ENCODE assay signal across 20 cellular contexts in the genomic region with DNA sequence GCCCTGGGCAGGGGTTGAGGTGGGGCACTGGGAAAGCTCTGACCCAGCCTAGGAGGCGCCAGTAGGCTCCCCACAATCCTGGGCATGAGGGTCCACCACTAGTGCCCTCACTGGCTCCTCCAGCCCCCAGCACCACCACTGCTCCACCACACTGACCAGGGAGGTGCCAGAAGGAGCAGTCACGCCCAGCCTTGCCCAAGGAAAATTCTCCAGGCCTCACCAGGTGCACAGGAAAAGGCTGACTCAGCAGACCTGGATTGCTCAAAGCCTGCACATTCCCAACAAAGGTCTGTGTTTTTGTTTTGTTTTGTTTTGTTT.
DNase-seq lines count a peak whose midpoint lies in the region; ATAC-seq and TF ChIP-seq lines count a peak whose summit lies in the region.
"Had no signal": no experiment of that assay in that cellular context is flagged by ENCODE, and none has a peak within 500 bp of the region (broad histone marks: within the 10 kb centered on the region; RNA-seq: fewer than 3 reads in every experiment).

No MANE protein-coding gene starts in this region.

- intact Hi-C loops in cardiac septum (cut with DNase I), result no loop called here
- intact Hi-C loops in left ventricle myocardium superior (cut with micrococcal nuclease), result no loop called here

- no peak overlapping the region for H3K27ac ChIP-seq in endodermal cell (ENCODE audit: low read depth, low read length)
- H3K27ac ChIP-seq: HL-60 had no signal

- H3K4me1 Mint-ChIP-seq in endodermal cell, result no peaks in the 10 kb centered on the region
- H3K4me1 Mint-ChIP-seq in osteocyte (ENCODE audit: unreplicated experiment), result no peaks in the 10 kb centered on the region
- H3K4me1 Mint-ChIP-seq in T-helper 17 cell, result peaks cover 2% of the 10 kb centered on the region
- H3K4me1 Mint-ChIP-seq: IgD-negative memory B cell had no signal

- H3K27me3 ChIP-seq in endodermal cell (ENCODE audit: control insufficient read depth, insufficient read depth, low read length, poor library complexity, severe bottlenecking), result no peaks in the 10 kb centered on the region
- H3K27me3 ChIP-seq: BE2C, MG63 had no signal

- no peaks in the 10 kb centered on the region for H3K4me1 ChIP-seq in endodermal cell (ENCODE audit: control insufficient read depth, insufficient read depth, low read length)
- H3K4me1 ChIP-seq: BE2C, Caco-2, HAP-1 had no signal

- H3K36me3 ChIP-seq in endodermal cell (ENCODE audit: control insufficient read depth, insufficient read depth, low read length), result no peaks in the 10 kb centered on the region
- H3K36me3 ChIP-seq: BE2C, HAP-1 had no signal

- no peak overlapping the region for H3K4me3 ChIP-seq in endodermal cell (ENCODE audit: low read length)
- H3K4me3 ChIP-seq: HAP-1, MG63 had no signal

- peaks cover 4% of the 10 kb centered on the region for H3K9me3 Mint-ChIP-seq in endodermal cell
- peaks cover 13% of the 10 kb centered on the region for H3K9me3 Mint-ChIP-seq in osteocyte (ENCODE audit: unreplicated experiment)
- H3K9me3 Mint-ChIP-seq: CD4-positive, alpha-beta T cell had no signal

- no peak overlapping the region for H3K9ac ChIP-seq in endodermal cell (ENCODE audit: extremely low read depth, low read length, poor library complexity, severe bottlenecking)

- H3K27ac Mint-ChIP-seq in endodermal cell (no peak overlapping the region), osteocyte (ENCODE audit: unreplicated experiment) (no peak overlapping the region), T-helper 17 cell (no peak overlapping the region)
- H3K27ac Mint-ChIP-seq: CD4-positive, alpha-beta T cell; IgD-negative memory B cell had no signal

- H3K4me3 Mint-ChIP-seq in endodermal cell (no peak overlapping the region), osteocyte (ENCODE audit: unreplicated experiment) (no peak overlapping the region), T-helper 17 cell (no peak overlapping the region)
- H3K4me3 Mint-ChIP-seq: CD4-positive, alpha-beta T cell; IgD-negative memory B cell had no signal

- WGBS in endodermal cell (ENCODE audit: insufficient coverage in 1 of 2, insufficient read length in 1 of 2), 2 experiments, result 57 to 92% methylated on average over 2 of the region's 2 CpGs

- TF ChIP-seq CTCF in endodermal cell (conservative IDR thresholded peaks at IDR 0.05) (no peak), osteocyte (IDR thresholded peaks at IDR 0.05) (no peak)

- no peaks in the 10 kb centered on the region for H3K36me3 Mint-ChIP-seq in endodermal cell (ENCODE audit: low read depth)
- H3K36me3 Mint-ChIP-seq in osteocyte (ENCODE audit: unreplicated experiment), result peaks cover 9% of the 10 kb centered on the region
- no peaks in the 10 kb centered on the region for H3K36me3 Mint-ChIP-seq in T-helper 17 cell (ENCODE audit: low read depth)
- H3K36me3 Mint-ChIP-seq: IgD-negative memory B cell had no signal

- ATAC-seq in left ventricle myocardium superior, result no peak
- no peak for ATAC-seq in T-helper 17 cell

- H3K9me3 ChIP-seq in endodermal cell (ENCODE audit: control insufficient read depth, low read length), result no peaks in the 10 kb centered on the region
- no peaks in the 10 kb centered on the region for H3K9me3 ChIP-seq in T-helper 17 cell (ENCODE audit: control insufficient read depth, low read length, poor library complexity, severe bottlenecking)
- H3K9me3 ChIP-seq: BE2C, HAP-1, MG63 had no signal

- DNase-seq in cardiac septum (ENCODE audit: low spot score) (peak; percentile 57), left ventricle myocardium superior (no peak), endodermal cell (peak; percentile 28), osteocyte (ENCODE audit: extremely low spot score, unreplicated experiment) (peak; percentile 49), kidney glomerular epithelial cell (lab: John Stamatoyannopoulos, UW) (no peak), T-helper 17 cell (no peak)
- no peak for DNase-seq in activated CD4-positive, alpha-beta T cell treated with anti-CD3 and anti-CD28 coated beads for 1 hour
- DNase-seq: BE2C; CD4-positive, alpha-beta T cell; Kasumi-1; MG63; NCI-H1048; NCI-H146; NCI-H2081; NK-92 treated with Interleukin-12 subunit alpha and Interleukin-12 subunit beta, amount 100 ng/mL, for 24 hours; SHP77 had no signal

- H3K27me3 Mint-ChIP-seq in endodermal cell (ENCODE audit: insufficient read depth) (no peaks in the 10 kb centered on the region), osteocyte (ENCODE audit: unreplicated experiment) (no peaks in the 10 kb centered on the region), T-helper 17 cell (peaks cover 3% of the 10 kb centered on the region)
- H3K27me3 Mint-ChIP-seq: CD4-positive, alpha-beta T cell had no signal

Comparison
In these comparisons a context has a peak if more than half of its experiments do, and no peak if none do; other contexts are left out.
1. DNase-seq: peak in cardiac septum (single experiment), endodermal cell (single experiment) and osteocyte (single experiment); none in left ventricle myocardium superior (single experiment), activated CD4-positive, alpha-beta T cell treated with anti-CD3 and anti-CD28 coated beads for 1 hour (single experiment), kidney glomerular epithelial cell (single experiment) and T-helper 17 cell (0 of 3).